In genomic region chr1:5481889-5482288, GRCh38 we compare ENCODE assay signal across 9 cellular contexts.
DNase-seq lines count a peak whose midpoint lies in the region; ATAC-seq, FAIRE-seq and TF ChIP-seq lines count a peak whose summit lies in the region.
"Had no signal": no experiment of that assay in that cellular context is flagged by ENCODE, and none has a peak within 500 bp of the region (broad histone marks: within the 10 kb centered on the region; RNA-seq: fewer than 3 reads in every experiment).

No MANE protein-coding gene starts in this region.

- peak overlapping the region; percentile 11 for H3K56ac ChIP-seq in H1 (replicated peaks; ENCODE audit: insufficient read length, low read depth, low read length)

- H3K79me1 ChIP-seq in H1 (ENCODE audit: low read depth, low read length): no peaks in the 10 kb centered on the region

- H3K27me3 ChIP-seq in H1 (replicated peaks in 1 of 4; ENCODE audit: control insufficient read depth in 3 of 4, extremely low read depth in 1 of 4, insufficient read depth in 3 of 4, low read length in 3 of 4): peaks cover 0 to 5% (median 0%) of the 10 kb centered on the region in 4 experiments; a peak in 4 of 7 replicates

- no peak overlapping the region for H3K4me3 Mint-ChIP-seq in activated CD4-positive, alpha-beta memory T cell treated with anti-CD3 and anti-CD28 coated beads for 36 hours
- H3K4me3 Mint-ChIP-seq: stimulated activated naive CD8-positive, alpha-beta T cell treated with anti-CD3 and anti-CD28 coated beads, Interleukin-15, Interleukin-2, amounts not matched to agents 100 ng/mL and 50 ng/mL, for 24 hours had no signal

- TF ChIP-seq RAD21 in H1 (IDR thresholded peaks at IDR 0.05 in 1 of 2, conservative IDR thresholded peaks at IDR 0.05 in 1 of 2; ENCODE audit: low read depth in 2 of 2, low read length in 2 of 2): peak; percentile 73 to 77

- no peak overlapping the region for H3K18ac ChIP-seq in H1 (ENCODE audit: extremely low read depth, low read length)

- no peaks in the 10 kb centered on the region for H3K9me3 Mint-ChIP-seq in activated CD4-positive, alpha-beta memory T cell treated with anti-CD3 and anti-CD28 coated beads for 36 hours
- H3K9me3 Mint-ChIP-seq: stimulated activated naive CD8-positive, alpha-beta T cell treated with anti-CD3 and anti-CD28 coated beads, Interleukin-15, Interleukin-2, amounts not matched to agents 100 ng/mL and 50 ng/mL, for 24 hours had no signal

- no peaks in the 10 kb centered on the region for H3K79me2 ChIP-seq in H1 (ENCODE audit: control insufficient read depth in 1 of 2, insufficient read depth in 2 of 2, low read length in 2 of 2)

- H2AK5ac ChIP-seq in H1 (ENCODE audit: low read depth, low read length): no peak overlapping the region

- no peak overlapping the region for H3K27ac Mint-ChIP-seq in activated CD4-positive, alpha-beta memory T cell treated with anti-CD3 and anti-CD28 coated beads for 36 hours
- H3K27ac Mint-ChIP-seq: stimulated activated naive CD8-positive, alpha-beta T cell treated with anti-CD3 and anti-CD28 coated beads, Interleukin-15, Interleukin-2, amounts not matched to agents 100 ng/mL and 50 ng/mL, for 24 hours had no signal

- TF ChIP-seq POLR2A in H1 (IDR thresholded peaks at IDR 0.05; ENCODE audit: control extremely low read depth in 1 of 2, low read depth in 2 of 2, low read length in 2 of 2): no peak

- no peaks in the 10 kb centered on the region for H3K23me2 ChIP-seq in H1 (ENCODE audit: low read depth, low read length)

- FAIRE-seq in H1 (lab: Jason Lieb, UNC): peak; percentile 50

- H4K20me1 ChIP-seq in H1 (replicated peaks in 1 of 2; ENCODE audit: control insufficient read depth in 1 of 2, insufficient read depth in 2 of 2, low read length in 2 of 2): no peaks in the 10 kb centered on the region

- H3K4ac ChIP-seq in H1 (replicated peaks; ENCODE audit: insufficient read length, low read depth, low read length): no peak overlapping the region

- CTCF ChIA-PET in activated CD4-positive, alpha-beta memory T cell treated with anti-CD3 and anti-CD28 coated beads for 36 hours (lab: Charles Lee): interaction anchor here (0.8 to 1.5 kb wide), 3 partner anchors 9 to 196 kb away, joined by 3 to 4 read pairs (median 4); no protein-coding TSS in a partner anchor
- CTCF ChIA-PET in H1 (lab: Charles Lee; ENCODE audit: partially characterized antibody): interaction anchor here (0.8 to 3.4 kb wide), 37 partner anchors 8 to 826 kb away, joined by 3 to 15 read pairs (median 3); no protein-coding TSS in a partner anchor

- no peaks in the 10 kb centered on the region for H3K36me3 Mint-ChIP-seq in activated CD4-positive, alpha-beta memory T cell treated with anti-CD3 and anti-CD28 coated beads for 36 hours

- H2BK5ac ChIP-seq in H1 (ENCODE audit: low read depth, low read length): no peak overlapping the region

- H3K4me1 Mint-ChIP-seq in activated CD4-positive, alpha-beta memory T cell treated with anti-CD3 and anti-CD28 coated beads for 36 hours (ENCODE audit: low read depth): peaks cover 4% of the 10 kb centered on the region

- H3K4me2 ChIP-seq in H1 (ENCODE audit: insufficient read depth in 1 of 2, low read depth in 2 of 2, low read length in 2 of 2): no peak overlapping the region

- H3K4me3 ChIP-seq in H1 (ENCODE audit: extremely low read depth in 1 of 4, insufficient read depth in 2 of 4, low read depth in 3 of 4, low read length in 4 of 4): no peak overlapping the region

- no peak overlapping the region for H3K23ac ChIP-seq in H1 (ENCODE audit: insufficient read length)

- TF ChIP-seq CTCF in H1 (IDR thresholded peaks at IDR 0.05; ENCODE audit: control extremely low read depth in 1 of 3, insufficient read depth in 1 of 3, low read depth in 1 of 3, low read length in 3 of 3): peak; percentile 62 to 92 (median 88)

- no peaks in the 10 kb centered on the region; a peak in 1 of 7 replicates for H3K4me1 ChIP-seq in H1 (replicated peaks in 1 of 4; ENCODE audit: control insufficient read depth in 3 of 4, insufficient read depth in 4 of 4, low read length in 3 of 4)

- no peak for ATAC-seq in GM18520 (IDR thresholded peaks at IDR 0.05; ENCODE audit: unreplicated experiment)

- POLR2A ChIA-PET in activated CD4-positive, alpha-beta memory T cell treated with anti-CD3 and anti-CD28 coated beads for 36 hours (lab: Charles Lee): no interaction called here
- POLR2A ChIA-PET in H1 (lab: Charles Lee; ENCODE audit: partially characterized antibody): no interaction called here

- no peak overlapping the region for H4K8ac ChIP-seq in H1 (ENCODE audit: extremely low read depth, insufficient read depth, low read length)

- no peak overlapping the region for H2BK20ac ChIP-seq in H1 (ENCODE audit: low read length)

- H2BK12ac ChIP-seq in H1 (ENCODE audit: low read depth, low read length): no peak overlapping the region

- H2AFZ ChIP-seq in H1 (ENCODE audit: low read length): no peak overlapping the region

- DNase-seq in HT-29 (ENCODE audit: low spot score): peak; percentile 46
- DNase-seq in activated CD4-positive, alpha-beta memory T cell treated with anti-CD3 and anti-CD28 coated beads for 36 hours: peak; percentile 62
- DNase-seq in H1 (ENCODE audit: low read depth in 1 of 2, low spot score in 2 of 2): peak; percentile 33 to 69
- DNase-seq in stimulated activated CD4-positive, alpha-beta T cell treated with anti-CD3 and anti-CD28 coated beads, Interleukin-4, amount 100 ng/mL, for 4 hours: peak; percentile 23 to 25
- DNase-seq in MV-4-11 (lab: John Stamatoyannopoulos, UW): no peak
- DNase-seq in NAMALWA (ENCODE audit: low spot score): no peak
- DNase-seq in D341Med (ENCODE audit: low spot score): no peak

- no peaks in the 10 kb centered on the region for H3K36me3 ChIP-seq in H1 (ENCODE audit: control insufficient read depth in 2 of 4, insufficient read depth in 4 of 4, low read length in 3 of 4)

- TF ChIP-seq EP300 in H1 (IDR thresholded peaks at IDR 0.05; ENCODE audit: borderline replicate concordance in 1 of 2, low read depth in 2 of 2, low read length in 2 of 2): no peak

- peak overlapping the region; percentile 27 for H4K91ac ChIP-seq in H1 (replicated peaks; ENCODE audit: insufficient read length, low read length)

- no peak overlapping the region for H3K27ac ChIP-seq in H1 (ENCODE audit: low read depth, low read length)

- no peak overlapping the region for H4K5ac ChIP-seq in H1 (ENCODE audit: insufficient read length, low read depth, low read length)

- 59% methylated on average over 10 of the region's 10 CpGs; no CpG with 5 or more reads in 1 of the 2 experiments for WGBS in H1 (ENCODE audit: extremely low coverage in 1 of 2, insufficient coverage in 1 of 2, insufficient read length in 1 of 2, insufficient replicate concordance in 2 of 2, low coverage in 1 of 2, low lambda C conversion rate in 2 of 2, missing lambda C conversion rate in 1 of 2), 2 experiments

- H3K14ac ChIP-seq in H1 (ENCODE audit: insufficient read length): no peak overlapping the region

- H2BK120ac ChIP-seq in H1 (replicated peaks; ENCODE audit: low read depth, low read length): no peak overlapping the region

- intact Hi-C loops in activated CD4-positive, alpha-beta memory T cell treated with anti-CD3 and anti-CD28 coated beads for 36 hours (cut with micrococcal nuclease): loop anchor here (2.0 kb wide), 1 partner anchor 195 kb away; no protein-coding TSS in a partner anchor

- no peaks in the 10 kb centered on the region for H3K9me3 ChIP-seq in H1 (ENCODE audit: insufficient read depth in 2 of 2, low read depth in 1 of 2, low read length in 1 of 2)

- H3K27me3 Mint-ChIP-seq in activated CD4-positive, alpha-beta memory T cell treated with anti-CD3 and anti-CD28 coated beads for 36 hours: peaks cover 2% of the 10 kb centered on the region
- H3K27me3 Mint-ChIP-seq: stimulated activated naive CD8-positive, alpha-beta T cell treated with anti-CD3 and anti-CD28 coated beads, Interleukin-15, Interleukin-2, amounts not matched to agents 100 ng/mL and 50 ng/mL, for 24 hours had no signal

- H3K9ac ChIP-seq in H1 (replicated peaks in 1 of 4; ENCODE audit: extremely low read depth in 1 of 4, low read depth in 3 of 4, low read length in 3 of 4): no peak overlapping the region

- 0 out of 2 replicates have a peak overlapping the region, but pooled peaks have one; percentile 29 for H2BK15ac ChIP-seq in H1 (ENCODE audit: low read length)

TF ChIP-seq in H1, 55 proteins besides CTCF, POLR2A, EP300 and RAD21:
- TF ChIP-seq E2F6 (IDR thresholded peaks at IDR 0.05): peak; percentile 80
- TF ChIP-seq USF2 (IDR thresholded peaks at IDR 0.05; ENCODE audit: low read length): peak; percentile 72
- peak; percentile 88 for TF ChIP-seq MAX (IDR thresholded peaks at IDR 0.05)
- 0 out of 2 replicates have a peak, but pooled peaks have one; percentile 53 for TF ChIP-seq ATF3 (IDR thresholded peaks at IDR 0.05; ENCODE audit: insufficient read depth, low read depth, low read length)
- no peak for TF ChIP-seq SP4 (IDR thresholded peaks at IDR 0.05; ENCODE audit: low read length)
- TF ChIP-seq TBP (IDR thresholded peaks at IDR 0.05; ENCODE audit: low read depth, low read length): no peak
- no peak for TF ChIP-seq CBX8 (IDR thresholded peaks at IDR 0.05; ENCODE audit: borderline replicate concordance, low read depth, low read length)

Comparison
In these comparisons a context has a peak if more than half of its experiments do, and no peak if none do; other contexts are left out.
1. DNase-seq: peak in HT-29 (single experiment), activated CD4-positive, alpha-beta memory T cell treated with anti-CD3 and anti-CD28 coated beads for 36 hours (single experiment), H1 (2 of 2) and stimulated activated CD4-positive, alpha-beta T cell treated with anti-CD3 and anti-CD28 coated beads, Interleukin-4, amount 100 ng/mL, for 4 hours (2 of 2); none in MV-4-11 (single experiment), NAMALWA (single experiment) and D341Med (single experiment).